ENCODE assay signal across 1 cellular context in genomic region chr16:57803413-57803990, GRCh38.
TF ChIP-seq lines count a peak whose summit lies in the region.

No MANE protein-coding gene starts in this region.

TF ChIP-seq in HepG2, 621 proteins besides CTCF, POLR2A, EP300 and RAD21 (continued from another document and continues in another):
- TF ChIP-seq, protein P1, sequence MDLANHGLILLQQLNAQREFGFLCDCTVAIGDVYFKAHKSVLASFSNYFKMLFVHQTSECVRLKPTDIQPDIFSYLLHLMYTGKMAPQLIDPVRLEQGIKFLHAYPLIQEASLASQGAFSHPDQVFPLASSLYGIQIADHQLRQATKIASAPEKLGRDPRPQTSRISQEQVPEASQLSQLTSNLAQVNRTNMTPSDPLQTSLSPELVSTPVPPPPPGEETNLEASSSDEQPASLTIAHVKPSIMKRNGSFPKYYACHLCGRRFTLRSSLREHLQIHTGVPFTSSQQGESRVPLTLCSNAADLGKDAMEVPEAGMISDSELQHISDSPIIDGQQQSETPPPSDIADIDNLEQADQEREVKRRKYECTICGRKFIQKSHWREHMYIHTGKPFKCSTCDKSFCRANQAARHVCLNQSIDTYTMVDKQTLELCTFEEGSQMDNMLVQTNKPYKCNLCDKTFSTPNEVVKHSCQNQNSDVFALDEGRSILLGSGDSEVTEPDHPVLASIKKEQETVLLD (CRISPR knock-in tag; IDR thresholded peaks at IDR 0.05; ENCODE audit: low read depth): no peak
- no peak for TF ChIP-seq YEATS4 (CRISPR knock-in tag; IDR thresholded peaks at IDR 0.05; ENCODE audit: borderline replicate concordance)
- TF ChIP-seq ZNF569 (CRISPR knock-in tag; IDR thresholded peaks at IDR 0.05; ENCODE audit: borderline replicate concordance): peak; percentile 18; the same call in 1 of the 2 replicates
- TF ChIP-seq ZNF563 (CRISPR knock-in tag; IDR thresholded peaks at IDR 0.05): 0 out of 2 replicates have a peak, but pooled peaks have one; percentile 17
- TF ChIP-seq PRPF4 (IDR thresholded peaks at IDR 0.05; ENCODE audit: low read depth, low read length, poor library complexity, severe bottlenecking): no peak
- no peak for TF ChIP-seq ZNF598 (CRISPR knock-in tag; IDR thresholded peaks at IDR 0.05; ENCODE audit: borderline replicate concordance)
- TF ChIP-seq GFI1 (CRISPR knock-in tag; IDR thresholded peaks at IDR 0.05; ENCODE audit: borderline replicate concordance): peak; percentile 27; the same call in 1 of the 2 replicates
- TF ChIP-seq, protein P2, sequence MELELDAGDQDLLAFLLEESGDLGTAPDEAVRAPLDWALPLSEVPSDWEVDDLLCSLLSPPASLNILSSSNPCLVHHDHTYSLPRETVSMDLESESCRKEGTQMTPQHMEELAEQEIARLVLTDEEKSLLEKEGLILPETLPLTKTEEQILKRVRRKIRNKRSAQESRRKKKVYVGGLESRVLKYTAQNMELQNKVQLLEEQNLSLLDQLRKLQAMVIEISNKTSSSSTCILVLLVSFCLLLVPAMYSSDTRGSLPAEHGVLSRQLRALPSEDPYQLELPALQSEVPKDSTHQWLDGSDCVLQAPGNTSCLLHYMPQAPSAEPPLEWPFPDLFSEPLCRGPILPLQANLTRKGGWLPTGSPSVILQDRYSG (CRISPR knock-in tag; IDR thresholded peaks at IDR 0.05): no peak
- peak; percentile 5 for TF ChIP-seq TEAD3 (CRISPR knock-in tag; optimal IDR thresholded peaks at IDR 0.05; ENCODE audit: borderline replicate concordance)
- TF ChIP-seq ARID3A (IDR thresholded peaks at IDR 0.05; ENCODE audit: low read depth, low read length): no peak
- TF ChIP-seq CEBPZ (IDR thresholded peaks at IDR 0.05; ENCODE audit: low read length): no peak
- TF ChIP-seq HNRNPUL1 (IDR thresholded peaks at IDR 0.05; ENCODE audit: low read depth, low read length): no peak
- TF ChIP-seq ZNF607 (CRISPR knock-in tag; IDR thresholded peaks at IDR 0.05; ENCODE audit: borderline replicate concordance): no peak
- no peak for TF ChIP-seq ZNF513 (CRISPR knock-in tag; conservative IDR thresholded peaks at IDR 0.05)
- TF ChIP-seq TAF1 (CRISPR knock-in tag; IDR thresholded peaks at IDR 0.05): no peak
- no peak for TF ChIP-seq ELF4 (CRISPR knock-in tag; IDR thresholded peaks at IDR 0.05; ENCODE audit: borderline replicate concordance)
- TF ChIP-seq SSRP1 (CRISPR knock-in tag; IDR thresholded peaks at IDR 0.05): peak; percentile 54
- no peak for TF ChIP-seq TAF15 (IDR thresholded peaks at IDR 0.05; ENCODE audit: low read depth, low read length, poor library complexity, severe bottlenecking)
- no peak for TF ChIP-seq POLR2AphosphoS5 (IDR thresholded peaks at IDR 0.05; ENCODE audit: low read depth, low read length)
- TF ChIP-seq ZNF317 (CRISPR knock-in tag; IDR thresholded peaks at IDR 0.05): no peak
- no peak for TF ChIP-seq ZNF335 (CRISPR knock-in tag; IDR thresholded peaks at IDR 0.05)
- 0 out of 2 replicates have a peak, but pooled peaks have one; percentile 6 for TF ChIP-seq MYNN (CRISPR knock-in tag; IDR thresholded peaks at IDR 0.05; ENCODE audit: low read depth)
- TF ChIP-seq ZNF510 (CRISPR knock-in tag; IDR thresholded peaks at IDR 0.05; ENCODE audit: low read depth): no peak
- no peak for TF ChIP-seq PLRG1 (conservative IDR thresholded peaks at IDR 0.05)
- no peak for TF ChIP-seq KDM5A (IDR thresholded peaks at IDR 0.05; ENCODE audit: borderline replicate concordance, low read length)
- no peak for TF ChIP-seq RFX1 (IDR thresholded peaks at IDR 0.05)
- no peak; the same call in 1 of the 2 replicates for TF ChIP-seq HDAC2 (CRISPR knock-in tag; IDR thresholded peaks at IDR 0.05)
- no peak for TF ChIP-seq MYPOP (CRISPR knock-in tag; IDR thresholded peaks at IDR 0.05)
- no peak for TF ChIP-seq TOPORS (CRISPR knock-in tag; IDR thresholded peaks at IDR 0.05)
- TF ChIP-seq ZNF609 (CRISPR knock-in tag; IDR thresholded peaks at IDR 0.05; ENCODE audit: borderline replicate concordance): 0 out of 2 replicates have a peak, but pooled peaks have one; percentile 12
- TF ChIP-seq, protein P3, sequence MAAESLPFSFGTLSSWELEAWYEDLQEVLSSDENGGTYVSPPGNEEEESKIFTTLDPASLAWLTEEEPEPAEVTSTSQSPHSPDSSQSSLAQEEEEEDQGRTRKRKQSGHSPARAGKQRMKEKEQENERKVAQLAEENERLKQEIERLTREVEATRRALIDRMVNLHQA (CRISPR knock-in tag; IDR thresholded peaks at IDR 0.05): 0 out of 2 replicates have a peak, but pooled peaks have one; percentile 3
- TF ChIP-seq AKNA (CRISPR knock-in tag; IDR thresholded peaks at IDR 0.05; ENCODE audit: borderline replicate concordance): no peak
- peak; percentile 54 for TF ChIP-seq ZNF331 (CRISPR knock-in tag; IDR thresholded peaks at IDR 0.05)
- no peak for TF ChIP-seq ZNF256 (CRISPR knock-in tag; conservative IDR thresholded peaks at IDR 0.05)
- TF ChIP-seq PPARG (CRISPR knock-in tag; conservative IDR thresholded peaks at IDR 0.05): 0 out of 2 replicates have a peak, but pooled peaks have one; percentile 2
- TF ChIP-seq ESRRA (CRISPR knock-in tag; IDR thresholded peaks at IDR 0.05; ENCODE audit: low read depth): no peak
- TF ChIP-seq CBX5 (CRISPR knock-in tag; IDR thresholded peaks at IDR 0.05; ENCODE audit: borderline replicate concordance): no peak
- no peak for TF ChIP-seq EZH2 (conservative IDR thresholded peaks at IDR 0.05; ENCODE audit: low read depth, low read length)
- TF ChIP-seq MXI1 (IDR thresholded peaks at IDR 0.05; ENCODE audit: borderline replicate concordance, low read depth, low read length): no peak
- TF ChIP-seq ZNF207 (IDR thresholded peaks at IDR 0.05; ENCODE audit: borderline replicate concordance): no peak
